ENCODE assay signal across 8 cellular contexts in genomic region chr12:121811434-121812319, GRCh38. TPM values are rescaled to one million over a fixed set of nuclear protein-coding genes. Genes with fewer than 3 reads are reported as not detected.
DNase-seq lines count a peak whose midpoint lies in the region; ATAC-seq and TF ChIP-seq lines count a peak whose summit lies in the region.

No MANE protein-coding gene starts in this region.

- H3K4me3 Mint-ChIP-seq in activated CD4-positive, alpha-beta memory T cell treated with anti-CD3 and anti-CD28 coated beads for 36 hours: peak overlapping the region; percentile 79
- H3K4me3 Mint-ChIP-seq in stimulated activated naive B cell treated with anti-CD40 and anti-IgM and Interleukin-4, amounts not matched to agents 10 μg/mL and 1 μg/mL and 100 μg/mL, for 72 hours: peak overlapping the region; percentile 87 to 91

- CTCF ChIA-PET in activated CD4-positive, alpha-beta memory T cell treated with anti-CD3 and anti-CD28 coated beads for 36 hours (lab: Charles Lee): interaction anchor here (0.5 to 17.6 kb wide), 28 partner anchors 9 to 470 kb away, joined by 3 to 856 read pairs (median 5); partner anchors contain the start of genes CFAP251, ORAI1, PSMD9 and RHOF

- 9 to 10% methylated on average over 19 to 21 of the region's 46 CpGs for WGBS in lower leg skin, 2 donors

- DNase-seq in NK-92 treated with Interleukin-12 subunit alpha and Interleukin-12 subunit beta, amount 100 ng/mL, for 24 hours (lab: John Stamatoyannopoulos, UW): peak; percentile 21
- DNase-seq in NK-92 (lab: John Stamatoyannopoulos, UW; ENCODE audit: unreplicated experiment) (no peak), NCI-H510A (lab: John Stamatoyannopoulos, UW) (peak; percentile 56), lower leg skin (ENCODE audit: low spot score in 2 of 2) (peak in 1 of 2 donors; percentile 93)
- peak; percentile 77 for DNase-seq in activated CD4-positive, alpha-beta memory T cell treated with anti-CD3 and anti-CD28 coated beads for 36 hours
- peak; percentile 59 for DNase-seq in effector CD8-positive, alpha-beta T cell (lab: John Stamatoyannopoulos, UW)
- peak; percentile 53 for DNase-seq in stimulated activated naive B cell treated with anti-CD40 and anti-IgM and Interleukin-4, amounts not matched to agents 10 μg/mL and 1 μg/mL and 100 μg/mL, for 72 hours

- TF ChIP-seq CTCF in lower leg skin (IDR thresholded peaks at IDR 0.05): peak in 1 of 3 donors; percentile 64

- no peaks in the 10 kb centered on the region for H3K27me3 Mint-ChIP-seq in activated CD4-positive, alpha-beta memory T cell treated with anti-CD3 and anti-CD28 coated beads for 36 hours
- H3K27me3 Mint-ChIP-seq in stimulated activated naive B cell treated with anti-CD40 and anti-IgM and Interleukin-4, amounts not matched to agents 10 μg/mL and 1 μg/mL and 100 μg/mL, for 72 hours: no peaks in the 10 kb centered on the region

- intact Hi-C loops in activated CD4-positive, alpha-beta memory T cell treated with anti-CD3 and anti-CD28 coated beads for 36 hours (cut with micrococcal nuclease): loop anchor here (1.0 to 5.0 kb wide), 3 partner anchors 16 to 77 kb away; partner anchors contain the start of gene PSMD9
- intact Hi-C loops in lower leg skin (cut with DNase I; ENCODE audit: low total_unique reads): no loop called here

- H3K4me1 Mint-ChIP-seq in activated CD4-positive, alpha-beta memory T cell treated with anti-CD3 and anti-CD28 coated beads for 36 hours (ENCODE audit: low read depth): peaks cover 44% of the 10 kb centered on the region
- peaks cover 34 to 63% of the 10 kb centered on the region in 2 donors for H3K4me1 Mint-ChIP-seq in stimulated activated naive B cell treated with anti-CD40 and anti-IgM and Interleukin-4, amounts not matched to agents 10 μg/mL and 1 μg/mL and 100 μg/mL, for 72 hours

- peaks cover 39% of the 10 kb centered on the region for H3K36me3 Mint-ChIP-seq in activated CD4-positive, alpha-beta memory T cell treated with anti-CD3 and anti-CD28 coated beads for 36 hours
- peaks cover 55 to 59% of the 10 kb centered on the region in 2 donors for H3K36me3 Mint-ChIP-seq in stimulated activated naive B cell treated with anti-CD40 and anti-IgM and Interleukin-4, amounts not matched to agents 10 μg/mL and 1 μg/mL and 100 μg/mL, for 72 hours

- ATAC-seq in HG02885 (IDR thresholded peaks at IDR 0.05; ENCODE audit: poor library complexity, unreplicated experiment): peak; percentile 79
- peak; percentile 89 to 91 for ATAC-seq in stimulated activated naive B cell treated with anti-CD40 and anti-IgM and Interleukin-4, amounts not matched to agents 10 μg/mL and 1 μg/mL and 100 μg/mL, for 72 hours (replicated peaks)

- no peaks in the 10 kb centered on the region for H3K9me3 Mint-ChIP-seq in activated CD4-positive, alpha-beta memory T cell treated with anti-CD3 and anti-CD28 coated beads for 36 hours
- H3K9me3 Mint-ChIP-seq in stimulated activated naive B cell treated with anti-CD40 and anti-IgM and Interleukin-4, amounts not matched to agents 10 μg/mL and 1 μg/mL and 100 μg/mL, for 72 hours: no peaks in the 10 kb centered on the region

- POLR2A ChIA-PET in activated CD4-positive, alpha-beta memory T cell treated with anti-CD3 and anti-CD28 coated beads for 36 hours (lab: Charles Lee): interaction anchor here (0.6 to 3.5 kb wide), 12 partner anchors 8 to 141 kb away, joined by 3 to 86 read pairs (median 4); partner anchors contain the start of genes PSMD9, RHOF and SETD1B

- peak overlapping the region; percentile 78 for H3K27ac Mint-ChIP-seq in activated CD4-positive, alpha-beta memory T cell treated with anti-CD3 and anti-CD28 coated beads for 36 hours
- H3K27ac Mint-ChIP-seq in stimulated activated naive B cell treated with anti-CD40 and anti-IgM and Interleukin-4, amounts not matched to agents 10 μg/mL and 1 μg/mL and 100 μg/mL, for 72 hours: peak overlapping the region; percentile 90

- no peak for TF ChIP-seq POLR2A in lower leg skin (IDR thresholded peaks at IDR 0.05)

- H3K4me3 ChIP-seq in lower leg skin (ENCODE audit: low read depth, poor library complexity, severe bottlenecking): peak overlapping the region; percentile 30

RNA-seq across cellular contexts. Expression of gene SETD1B, which starts 7.9 kb away (rescaled TPM):
- total RNA-seq in activated CD4-positive, alpha-beta memory T cell treated with anti-CD3 and anti-CD28 coated beads for 36 hours: 10 to 100 TPM; 14.1 to 15.2 TPM
- 10 to 100 TPM; 10.1 to 15.0 (median 11.6) TPM for total RNA-seq in lower leg skin

RNA-seq across cellular contexts. Expression of gene RHOF, which starts 18.2 kb away (rescaled TPM):
- 100 to 1,000 TPM; 136 to 141 TPM for total RNA-seq in activated CD4-positive, alpha-beta memory T cell treated with anti-CD3 and anti-CD28 coated beads for 36 hours
- total RNA-seq in lower leg skin: 10 to 100 TPM in 2 of 4 donors, 1 to 10 TPM in 2; 5.4 to 24.1 (median 9.9) TPM

RNA-seq across cellular contexts. Expression of gene HPD, which starts 47.0 kb away (rescaled TPM):
- total RNA-seq in activated CD4-positive, alpha-beta memory T cell treated with anti-CD3 and anti-CD28 coated beads for 36 hours: not detected
- not detected for total RNA-seq in lower leg skin

Comparison
In these comparisons a context has a peak if more than half of its experiments do, and no peak if none do; other contexts are left out.
1. RNA of gene RHOF, which starts 18.2 kb away (total RNA-seq): 136 to 141 TPM in activated CD4-positive, alpha-beta memory T cell treated with anti-CD3 and anti-CD28 coated beads for 36 hours; 5.4 to 24.1 TPM in lower leg skin; every median in the first group is over 4 times any median in the second.